8 cellular contexts compared by ENCODE assay signal in the genomic region with DNA sequence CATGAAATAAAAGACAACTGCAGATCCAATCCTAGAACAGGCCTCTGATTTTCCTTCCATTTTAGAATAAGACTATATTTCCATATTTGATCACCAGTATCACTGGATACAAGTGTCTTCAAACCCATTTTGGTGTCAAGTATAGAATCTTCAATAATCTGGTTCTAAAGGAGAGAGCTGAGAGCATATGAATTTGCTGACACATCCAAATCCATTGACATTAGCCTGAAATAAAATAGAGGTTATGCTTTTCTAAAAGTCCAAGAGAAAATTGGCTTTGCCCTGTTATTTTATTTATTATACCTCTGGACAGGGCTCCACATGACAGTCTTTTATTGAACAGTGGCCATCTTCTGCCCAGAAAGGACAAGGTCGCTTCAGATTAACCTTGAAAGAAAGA.
"Had no signal": no experiment of that assay in that cellular context is flagged by ENCODE, and none has a peak within 500 bp of the region (broad histone marks: within the 10 kb centered on the region; RNA-seq: fewer than 3 reads in every experiment).

No MANE protein-coding gene starts in this region.

- H3K27ac ChIP-seq: HL-60 had no signal

- H3K4me1 ChIP-seq: HAP-1 had no signal

- DNase-seq: H7, HFFc6, KG1 had no signal

- H2AFZ ChIP-seq: GM23338 had no signal

- H3K27ac Mint-ChIP-seq: GM23338, HFFc6, IgD-negative memory B cell had no signal

- ATAC-seq: GM23338, HCT116 had no signal

- H3K4me3 Mint-ChIP-seq: GM23338, HFFc6, IgD-negative memory B cell had no signal

- H3K27me3 Mint-ChIP-seq: IgD-negative memory B cell had no signal

- H3K9me3 ChIP-seq: HAP-1 had no signal

- H3K36me3 ChIP-seq: HAP-1 had no signal

- H3K4me1 Mint-ChIP-seq: GM23338 had no signal

- H3K4me2 ChIP-seq: GM23338 had no signal

- H3K4me3 ChIP-seq: GM23338, HAP-1 had no signal
